In genomic region chr10:1745794-1746456, GRCh38 we compare ENCODE assay signal across 28 cellular contexts. TPM values are rescaled to one million over a fixed set of nuclear protein-coding genes. Genes with fewer than 3 reads are reported as not detected.
"Had no signal": no experiment of that assay in that cellular context is flagged by ENCODE, and none has a peak within 500 bp of the region (broad histone marks: within the 10 kb centered on the region; RNA-seq: fewer than 3 reads in every experiment).

No MANE protein-coding gene starts in this region.

- H3K36me3 ChIP-seq: adrenal gland, breast epithelium, SJCRH30 had no signal

- DNase-seq: activated CD4-positive, alpha-beta T cell treated with anti-CD3 and anti-CD28 coated beads for 48 hours; activated CD4-positive, alpha-beta T cell treated with anti-CD3 and anti-CD28 coated beads, Interleukin-2, amount 50 U/mL, for 4 hours; activated CD4-positive, CD25-positive, alpha-beta regulatory T cell treated with anti-CD3 and anti-CD28 coated beads, Interleukin-2, amount 50 U/mL, for 72 hours; activated CD8-positive, alpha-beta memory T cell treated with anti-CD3 and anti-CD28 coated beads, Interleukin-2, amount 50 U/mL, for 48 hours; activated CD8-positive, alpha-beta T cell treated with anti-CD3 and anti-CD28 coated beads, Interleukin-2, amount 10 ng/mL, durations not matched to agents 7 days and 5 days; activated naive CD4-positive, alpha-beta T cell treated with anti-CD3 and anti-CD28 coated beads, Interleukin-2, amount 50 U/mL, for 16 hours; activated naive CD8-positive, alpha-beta T cell treated with anti-CD3 and anti-CD28 coated beads, Interleukin-2, amount 10 ng/mL, durations not matched to agents 7 days and 5 days; activated T-cell treated with anti-CD3 and anti-CD28 coated beads, Interleukin-2, amount 50 U/mL, for 1 hour; adrenal gland; anterior cingulate cortex; caudate nucleus; Karpas-422; MM.1S; NCI-H1105; NCI-H1436 treated with DMSO at 0.1 percent for 48 hours; NCI-H187; NCI-H2081; NCI-H524; NCI-H774; NK-92 treated with Interleukin-12 subunit alpha and Interleukin-12 subunit beta, amount 100 ng/mL, for 24 hours; OCI-M1; RPMI8226; SJCRH30 had no signal

- H3K27me3 ChIP-seq: adrenal gland, SJCRH30 had no signal

- H3K27ac Mint-ChIP-seq: activated CD8-positive, alpha-beta T cell treated with anti-CD3 and anti-CD28 coated beads, Interleukin-2, amount 10 ng/mL, durations not matched to agents 7 days and 5 days; activated naive CD8-positive, alpha-beta T cell treated with anti-CD3 and anti-CD28 coated beads, Interleukin-2, amount 10 ng/mL, durations not matched to agents 7 days and 5 days; T-helper 1 cell treated with Interleukin-12 subunit alpha and Interleukin-12 subunit beta and Interleukin-4 antibody, amounts not matched to agents 30 μg/mL and 1 μg/mL, for 36 hours had no signal

- ATAC-seq: activated CD8-positive, alpha-beta T cell treated with anti-CD3 and anti-CD28 coated beads, Interleukin-2, amount 10 ng/mL, durations not matched to agents 7 days and 5 days; K562; Panc1; Right ventricle myocardium inferior had no signal

- H3K36me3 Mint-ChIP-seq: activated naive CD8-positive, alpha-beta T cell treated with anti-CD3 and anti-CD28 coated beads, Interleukin-2, amount 10 ng/mL, durations not matched to agents 7 days and 5 days had no signal

- H3K4me1 ChIP-seq: adrenal gland, breast epithelium, SJCRH30 had no signal

- H3K9me3 ChIP-seq: adrenal gland, SJCRH30 had no signal

- H3K4me3 ChIP-seq: adrenal gland, breast epithelium, K562, SJCRH30 had no signal

- H3K4me1 Mint-ChIP-seq: activated naive CD8-positive, alpha-beta T cell treated with anti-CD3 and anti-CD28 coated beads, Interleukin-2, amount 10 ng/mL, durations not matched to agents 7 days and 5 days had no signal

- H3K27ac ChIP-seq: adrenal gland, breast epithelium, SJCRH30 had no signal

- H3K4me3 Mint-ChIP-seq: activated CD8-positive, alpha-beta T cell treated with anti-CD3 and anti-CD28 coated beads, Interleukin-2, amount 10 ng/mL, durations not matched to agents 7 days and 5 days; activated naive CD8-positive, alpha-beta T cell treated with anti-CD3 and anti-CD28 coated beads, Interleukin-2, amount 10 ng/mL, durations not matched to agents 7 days and 5 days; T-helper 1 cell treated with Interleukin-12 subunit alpha and Interleukin-12 subunit beta and Interleukin-4 antibody, amounts not matched to agents 30 μg/mL and 1 μg/mL, for 36 hours had no signal

RNA-seq across cellular contexts. Expression of gene ADARB2, which starts 8.6 kb away (rescaled TPM):
- total RNA-seq: K562, SJCRH30 had no signal
- polyA plus RNA-seq: K562 had no signal
